Comparison of ENCODE assay signal across 25 cellular contexts in genomic region chr5:150539206-150539605, GRCh38. TPM values are rescaled to one million over a fixed set of nuclear protein-coding genes. Genes with fewer than 3 reads are reported as not detected.
A peak's percentile ranks its signal among the peaks of the same experiment; 100 is the strongest.
DNase-seq lines count a peak whose midpoint lies in the region; ATAC-seq, FAIRE-seq and TF ChIP-seq lines count a peak whose summit lies in the region.
"Had no signal": no experiment of that assay in that cellular context is flagged by ENCODE, and none has a peak within 500 bp of the region (broad histone marks: within the 10 kb centered on the region; RNA-seq: fewer than 3 reads in every experiment).

No MANE protein-coding gene starts in this region.

- H3K27ac ChIP-seq in heart left ventricle (peak overlapping the region in 7 of 12 donors; percentile 12 to 86 (median 26)), K562 (ENCODE audit: extremely low read depth, low read depth, low read length) (no peak overlapping the region), right lobe of liver (peak overlapping the region; percentile 6 to 95 (median 94)), upper lobe of left lung (peak overlapping the region in 3 of 4 donors; percentile 12 to 42 (median 37))
- H3K27ac ChIP-seq: 22Rv1; BLaER1 treated with 17β-estradiol and CSF1 and Interleukin-3, amounts not matched to agents 10 nM and 100 nM had no signal

- 56 to 69% (median 63%) methylated on average over 9 of the region's 9 CpGs for WGBS in heart left ventricle, 4 donors
- WGBS in K562 (ENCODE audit: insufficient coverage, low coverage, missing lambda C conversion rate): 95% methylated on average over 9 of the region's 9 CpGs
- WGBS in right lobe of liver (ENCODE audit: insufficient coverage, low coverage, low lambda C conversion rate, missing lambda C conversion rate): 73% methylated on average over 9 of the region's 9 CpGs
- WGBS in upper lobe of left lung, 2 donors: 69 to 70% methylated on average over 9 of the region's 9 CpGs

- no peak for FAIRE-seq in K562 (lab: Jason Lieb, UNC)
- FAIRE-seq: HTR-8/SVneo had no signal

- peaks cover 5 to 99% (median 94%) of the 10 kb centered on the region in 9 donors for H3K36me3 ChIP-seq in heart left ventricle
- H3K36me3 ChIP-seq in K562 (ENCODE audit: control insufficient read depth, insufficient read depth, low read length): peaks cover 75% of the 10 kb centered on the region; the same call in 2 of the 3 replicates
- peaks cover 12 to 78% (median 36%) of the 10 kb centered on the region in 4 donors for H3K36me3 ChIP-seq in right lobe of liver
- H3K36me3 ChIP-seq in upper lobe of left lung: peaks cover 46 to 82% (median 57%) of the 10 kb centered on the region in 4 donors

- no peak for ATAC-seq in heart left ventricle
- no peak for ATAC-seq in Right ventricle myocardium inferior
- ATAC-seq in K562: no peak
- ATAC-seq in right lobe of liver: no peak
- no peak for ATAC-seq in upper lobe of left lung (ENCODE audit: low FRiP score in 2 of 2)

- no peaks in the 10 kb centered on the region for H3K9me1 ChIP-seq in K562 (ENCODE audit: control insufficient read depth, insufficient read depth, low read length)

- H2AFZ ChIP-seq in K562 (ENCODE audit: low read depth, low read length): no peak overlapping the region

- no peak for TF ChIP-seq EP300 in K562 (IDR thresholded peaks at IDR 0.05; ENCODE audit: low read length)
- no peak for TF ChIP-seq EP300 in upper lobe of left lung (IDR thresholded peaks at IDR 0.05)

- no peaks in the 10 kb centered on the region for H4K20me1 ChIP-seq in K562 (replicated peaks; ENCODE audit: control insufficient read depth, insufficient read depth, low read length)

- H3K9me3 ChIP-seq in heart left ventricle (no peaks in the 10 kb centered on the region), K562 (replicated peaks; ENCODE audit: control insufficient read depth, insufficient read depth, low read depth, low read length) (no peaks in the 10 kb centered on the region), right lobe of liver (no peaks in the 10 kb centered on the region), upper lobe of left lung (no peaks in the 10 kb centered on the region)
- H3K9me3 ChIP-seq: Caco-2, HAP-1, Peyer's patch had no signal

- TF ChIP-seq RAD21 in K562 (CRISPR knock-in tag; conservative IDR thresholded peaks at IDR 0.05 in 1 of 2, IDR thresholded peaks at IDR 0.05 in 1 of 2): no peak

- no peak overlapping the region; a peak in 1 of 4 replicates for H3K9ac ChIP-seq in K562 (ENCODE audit: insufficient read depth in 1 of 2, low read depth in 2 of 2, low read length in 2 of 2)
- H3K9ac ChIP-seq: BLaER1 treated with 17β-estradiol and CSF1 and Interleukin-3, amounts not matched to agents 10 nM and 100 nM had no signal

- H3K4me1 ChIP-seq in heart left ventricle: peaks cover 0 to 51% (median 24%) of the 10 kb centered on the region in 12 donors
- no peaks in the 10 kb centered on the region for H3K4me1 ChIP-seq in K562 (replicated peaks in 1 of 2; ENCODE audit: control insufficient read depth in 2 of 2, insufficient read depth in 2 of 2, low read length in 2 of 2)
- peaks cover 0 to 54% (median 30%) of the 10 kb centered on the region in 4 donors for H3K4me1 ChIP-seq in right lobe of liver
- H3K4me1 ChIP-seq in upper lobe of left lung: peaks cover 25 to 34% (median 29%) of the 10 kb centered on the region in 4 donors
- H3K4me1 ChIP-seq: HAP-1 had no signal

- intact Hi-C loops in heart left ventricle (cut with DNase I): no loop called here
- intact Hi-C loops in Right ventricle myocardium inferior (cut with DNase I): no loop called here
- intact Hi-C loops in K562 (cut with micrococcal nuclease): no loop called here
- intact Hi-C loops in right lobe of liver (cut with DNase I): loop anchor here in 1 of 2 donors (5.0 kb wide), 1 partner anchor 82 kb away; no protein-coding TSS in a partner anchor

- CTCF ChIA-PET in K562 (lab: Yijun Ruan, JAX; ENCODE audit: low intra/inter-chr PET ratio): no interaction called here

- TF ChIP-seq POLR2A in heart left ventricle (IDR thresholded peaks at IDR 0.05) (no peak), K562 (conservative IDR thresholded peaks at IDR 0.05) (no peak), right lobe of liver (IDR thresholded peaks at IDR 0.05) (no peak), upper lobe of left lung (IDR thresholded peaks at IDR 0.05) (no peak)

- in situ Hi-C loops in K562 (cut with MboI): no loop called here

- TF ChIP-seq CTCF in heart left ventricle (IDR thresholded peaks at IDR 0.05) (no peak), K562 (IDR thresholded peaks at IDR 0.05 in 2 of 3, conservative IDR thresholded peaks at IDR 0.05 in 1 of 3; ENCODE audit: insufficient read depth in 2 of 3, low read depth in 1 of 3, low read length in 3 of 3) (no peak), right lobe of liver (IDR thresholded peaks at IDR 0.05) (no peak), upper lobe of left lung (IDR thresholded peaks at IDR 0.05) (no peak)

- no peak overlapping the region for H3K4me3 ChIP-seq in heart left ventricle
- H3K4me3 ChIP-seq in K562: no peak overlapping the region
- no peak overlapping the region for H3K4me3 ChIP-seq in right lobe of liver
- no peak overlapping the region for H3K4me3 ChIP-seq in upper lobe of left lung
- H3K4me3 ChIP-seq: BLaER1 treated with 17β-estradiol and CSF1 and Interleukin-3, amounts not matched to agents 10 nM and 100 nM; HAP-1; Peyer's patch had no signal

- DNase-seq in heart left ventricle: no peak
- no peak for DNase-seq in Right ventricle myocardium inferior (ENCODE audit: missing footprints)
- DNase-seq in K562 (ENCODE audit: extremely low read depth in 1 of 4, low spot score in 3 of 4): no peak
- peak in 1 of 3 donors; percentile 39 for DNase-seq in right lobe of liver
- no peak for DNase-seq in upper lobe of left lung
- no peak for DNase-seq in NCI-H82 treated with DMSO at 0.1 percent for 48 hours (lab: John Stamatoyannopoulos, UW; ENCODE audit: unreplicated experiment)
- no peak for DNase-seq in AG08396 (ENCODE audit: low spot score)
- no peak for DNase-seq in dermis blood vessel endothelial cell
- DNase-seq: ACHN; Caco-2; CD4-positive, alpha-beta memory T cell; DMS 273 treated with DMSO at 0.1 percent for 48 hours; DMS79 treated with DMSO at 0.1 percent for 48 hours; Karpas-422; MV-4-11; NCI-H1694 treated with DMSO at 0.1 percent for 48 hours; NCI-H2081 treated with DMSO at 0.1 percent for 48 hours; NCI-H2171 treated with DMSO at 0.1 percent for 48 hours; NCI-H524 treated with DMSO at 0.1 percent for 48 hours; NCI-H82; Peyer's patch had no signal

- H3K79me2 ChIP-seq in K562 (ENCODE audit: control insufficient read depth, insufficient read depth, low read length): no peaks in the 10 kb centered on the region

- POLR2A ChIA-PET in K562 (lab: Yijun Ruan, JAX): interaction anchor here (0.7 kb wide), 1 partner anchor 88 kb away, joined by 3 read pairs; no protein-coding TSS in a partner anchor

- no peak overlapping the region for H3K4me2 ChIP-seq in K562 (ENCODE audit: insufficient read depth, low read length)
- H3K4me2 ChIP-seq: BLaER1 treated with 17β-estradiol and CSF1 and Interleukin-3, amounts not matched to agents 10 nM and 100 nM had no signal

- H3K27me3 ChIP-seq in heart left ventricle (no peaks in the 10 kb centered on the region), K562 (ENCODE audit: control insufficient read depth in 2 of 2, insufficient read depth in 2 of 2, low read length in 2 of 2) (no peaks in the 10 kb centered on the region), right lobe of liver (no peaks in the 10 kb centered on the region), upper lobe of left lung (no peaks in the 10 kb centered on the region)
- H3K27me3 ChIP-seq: BLaER1 treated with 17β-estradiol and CSF1 and Interleukin-3, amounts not matched to agents 10 nM and 100 nM; Peyer's patch had no signal

- no TSS peak for BruUV-seq in K562 (replicated peaks; lab: Mats Ljungman, UMichigan)

TF ChIP-seq in K562, 482 proteins besides CTCF, POLR2A, EP300 and RAD21:
- TF ChIP-seq ZNF263 (CRISPR knock-in tag; IDR thresholded peaks at IDR 0.05; ENCODE audit: borderline replicate concordance) (peak; percentile 96), MEF2D (tag; conservative IDR thresholded peaks at IDR 0.05; ENCODE audit: low read depth) (no peak)

RNA-seq across cellular contexts. Expression of gene NDST1, which starts 31.3 kb away (rescaled TPM):
- total RNA-seq in heart left ventricle (100 to 1,000 TPM in 2 of 9 donors, 10 to 100 TPM in 7; 50.2 to 156 (median 68.5) TPM), Right ventricle myocardium inferior (60.4 TPM), K562 (2014; rRNA removed) (14.0 and 15.3 TPM in 2 replicates), K562 (2014; rRNA removed; fragmentation: Illumina TruSeq; extraction: Trizol) (7.4 and 8.7 TPM in 2 replicates), K562 (2015; rRNA removed; fragmentation: Illumina TruSeq; extraction: Trizol) (9.9 and 11.5 TPM in 2 replicates), K562 (2021) (43.2 and 47.9 TPM in 2 replicates), right lobe of liver (10 to 100 TPM; 38.1 to 97.5 (median 76.0) TPM), upper lobe of left lung (100 to 1,000 TPM in 5 of 6 donors, 10 to 100 TPM in 1; 81.7 to 265 (median 166) TPM), dermis blood vessel endothelial cell (68.1 and 99.5 TPM in 2 replicates)
- polyA plus RNA-seq in heart left ventricle (10 to 100 TPM; 32.1 to 53.5 TPM), K562 (2011; rRNA removed) (9.7 and 17.1 TPM in 2 replicates), K562 (2014; fragmentation: Illumina TruSeq; extraction: Trizol) (18.4 and 19.9 TPM in 2 replicates), K562 (2014; fragmentation: Nextera tagmentation; extraction: Ambion mirVana) (under 1 TPM; 0.38 to 0.39 TPM), K562 (2014; rRNA removed) (12.0 and 14.1 TPM in 2 replicates)
- 39.5 and 84.3 TPM in 2 replicates for total RNA-seq in K562 (2011; cell fraction: chromatin; rRNA removed; ENCODE audit: low replicate concordance)
- total RNA-seq in K562 (2011; cell fraction: nucleolus; rRNA removed): 40.4 and 42.6 TPM in 2 replicates
- total RNA-seq in K562 (2011; cell fraction: nucleoplasm; rRNA removed): 43.0 and 46.6 TPM in 2 replicates
- polyA plus RNA-seq in K562 (2011; cell fraction: cytosol; rRNA removed): 13.1 and 18.3 TPM in 2 replicates
- polyA plus RNA-seq in K562 (2011; cell fraction: nucleus; rRNA removed): 28.2 and 31.3 TPM in 2 replicates
- 14.9 and 22.7 TPM in 2 replicates for polyA plus RNA-seq in K562 (2012)
- polyA minus RNA-seq in K562 (2011; rRNA and poly(A)+ RNA removed): 14.5 and 17.3 TPM in 2 replicates
- polyA minus RNA-seq in K562 (2011; cell fraction: cytosol; rRNA and poly(A)+ RNA removed): 19.3 and 27.4 TPM in 2 replicates
- polyA minus RNA-seq in K562 (2011; cell fraction: nucleus; rRNA and poly(A)+ RNA removed): 12.3 and 21.3 TPM in 2 replicates
